9 cellular contexts compared by ENCODE assay signal in the genomic region with DNA sequence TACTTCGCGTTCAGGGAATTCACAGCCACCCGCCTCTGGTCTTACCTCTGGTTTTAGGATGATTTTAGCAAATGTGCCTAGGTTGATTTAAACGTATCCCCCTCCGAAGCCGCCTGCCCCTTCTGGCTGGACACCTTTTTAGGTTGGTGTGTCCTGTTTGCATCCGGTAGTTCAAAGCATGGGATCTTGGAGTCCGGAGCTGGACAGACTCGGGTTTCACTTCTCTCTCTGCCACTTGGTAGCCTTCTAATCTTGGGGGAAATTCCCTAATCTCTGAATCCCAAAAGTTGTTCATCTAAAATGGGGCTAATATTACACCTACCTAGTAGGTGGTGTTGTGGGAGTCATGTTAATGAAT. TPM values are rescaled to one million over a fixed set of nuclear protein-coding genes. Genes with fewer than 3 reads are reported as not detected.
DNase-seq lines count a peak whose midpoint lies in the region; ATAC-seq and TF ChIP-seq lines count a peak whose summit lies in the region.
"Had no signal": no experiment of that assay in that cellular context is flagged by ENCODE, and none has a peak within 500 bp of the region (broad histone marks: within the 10 kb centered on the region; RNA-seq: fewer than 3 reads in every experiment).

No MANE protein-coding gene starts in this region.

- H3K27ac ChIP-seq in DOHH2 (ENCODE audit: low read depth, low read length) = peak overlapping the region; percentile 89
- peak overlapping the region; percentile 68 for H3K27ac ChIP-seq in HEK293 (ENCODE audit: extremely low read depth, low read depth, low read length)
- H3K27ac ChIP-seq in SJSA1 = peak overlapping the region; percentile 44
- H3K27ac ChIP-seq in hepatocyte = peak overlapping the region; percentile 14

- TF ChIP-seq CTCF in DOHH2 (IDR thresholded peaks at IDR 0.05; ENCODE audit: low read depth, low read length, poor library complexity, severe bottlenecking) (no peak), HEK293 (tag by site-specific recombination; IDR thresholded peaks at IDR 0.05) (no peak), hepatocyte (IDR thresholded peaks at IDR 0.05; ENCODE audit: poor library complexity) (no peak)

- under 1% methylated on average over 9 of the region's 9 CpGs for WGBS in hepatocyte (ENCODE audit: low lambda C conversion rate, missing lambda C conversion rate)

- DNase-seq in SJSA1 (ENCODE audit: low read depth in 1 of 2, low spot score in 2 of 2) (no peak), hepatocyte (ENCODE audit: low spot score) (no peak), iPS-NIHi11 (ENCODE audit: low spot score) (no peak), NCI-H2171 treated with DMSO at 0.1 percent for 48 hours (lab: John Stamatoyannopoulos, UW) (no peak)
- no peak for DNase-seq in stimulated activated naive B cell treated with anti-CD40 and anti-IgM and Interleukin-4, amounts not matched to agents 10 μg/mL and 1 μg/mL and 100 μg/mL, for 72 hours
- DNase-seq in stimulated activated CD4-positive, alpha-beta T cell treated with anti-CD3 and anti-CD28 coated beads, Interleukin-12 subunit alpha, Interleukin-12 subunit beta, amount 100 ng/mL, for 4 hours = no peak

- H3K9me3 ChIP-seq in DOHH2 (ENCODE audit: control insufficient read depth, insufficient read depth, low read length) (no peaks in the 10 kb centered on the region), HEK293 (ENCODE audit: control insufficient read depth, insufficient read depth, low read depth, low read length) (no peaks in the 10 kb centered on the region), SJSA1 (replicated peaks) (0 out of 2 replicates have a peak, but pooled peaks cover 5% of the 10 kb centered on the region), hepatocyte (ENCODE audit: low read depth) (no peaks in the 10 kb centered on the region)

- H3K27me3 Mint-ChIP-seq in stimulated activated naive B cell treated with anti-CD40 and anti-IgM and Interleukin-4, amounts not matched to agents 10 μg/mL and 1 μg/mL and 100 μg/mL, for 72 hours = no peaks in the 10 kb centered on the region

- peak overlapping the region; percentile 92 for H3K4me2 ChIP-seq in DOHH2 (ENCODE audit: low read length)
- peak overlapping the region; percentile 75 for H3K4me2 ChIP-seq in hepatocyte

- H3K4me1 Mint-ChIP-seq in stimulated activated naive B cell treated with anti-CD40 and anti-IgM and Interleukin-4, amounts not matched to agents 10 μg/mL and 1 μg/mL and 100 μg/mL, for 72 hours = peaks cover 19 to 23% of the 10 kb centered on the region in 2 donors

- no peaks in the 10 kb centered on the region for H3K27me3 ChIP-seq in DOHH2 (ENCODE audit: control insufficient read depth, low read length)
- no peaks in the 10 kb centered on the region for H3K27me3 ChIP-seq in SJSA1 (replicated peaks)
- H3K27me3 ChIP-seq in hepatocyte = no peaks in the 10 kb centered on the region

- H3K79me2 ChIP-seq in DOHH2 (ENCODE audit: control insufficient read depth, low read length) (peaks cover 53% of the 10 kb centered on the region), hepatocyte (peaks cover 13% of the 10 kb centered on the region)

- POLR2A ChIA-PET in HEK293 (lab: Yijun Ruan, JAX) = interaction anchor here (0.6 to 2.3 kb wide), 11 partner anchors 9 to 777 kb away, joined by 3 to 11 read pairs (median 6); a partner anchor contains a TSS

- H3K4me1 ChIP-seq in DOHH2 (ENCODE audit: control insufficient read depth, low read length) (peaks cover 26% of the 10 kb centered on the region), HEK293 (ENCODE audit: control insufficient read depth, insufficient read depth, low read length) (peaks cover 8% of the 10 kb centered on the region), SJSA1 (replicated peaks) (peaks cover 17% of the 10 kb centered on the region), hepatocyte (ENCODE audit: insufficient read depth) (peaks cover 4% of the 10 kb centered on the region)

- H3K9me3 Mint-ChIP-seq in stimulated activated naive B cell treated with anti-CD40 and anti-IgM and Interleukin-4, amounts not matched to agents 10 μg/mL and 1 μg/mL and 100 μg/mL, for 72 hours = no peaks in the 10 kb centered on the region

- H2AFZ ChIP-seq in hepatocyte = peak overlapping the region; percentile 88

- H3K27ac Mint-ChIP-seq in stimulated activated naive B cell treated with anti-CD40 and anti-IgM and Interleukin-4, amounts not matched to agents 10 μg/mL and 1 μg/mL and 100 μg/mL, for 72 hours = peak overlapping the region; percentile 83

- H4K20me1 ChIP-seq in DOHH2 (ENCODE audit: control insufficient read depth, insufficient read depth, low read depth, low read length) = peaks cover 16% of the 10 kb centered on the region; the same call in 1 of the 2 replicates
- H4K20me1 ChIP-seq in hepatocyte (ENCODE audit: insufficient read depth, poor library complexity, severe bottlenecking) = no peaks in the 10 kb centered on the region

- H3K36me3 Mint-ChIP-seq in stimulated activated naive B cell treated with anti-CD40 and anti-IgM and Interleukin-4, amounts not matched to agents 10 μg/mL and 1 μg/mL and 100 μg/mL, for 72 hours = peaks cover 3 to 9% of the 10 kb centered on the region in 2 donors

- H3K4me3 ChIP-seq in DOHH2 (ENCODE audit: low read length) (peak overlapping the region; percentile 84), HEK293 (ENCODE audit: low read depth, low read length) (peak overlapping the region; percentile 71), SJSA1 (peak overlapping the region; percentile 62), hepatocyte (peak overlapping the region; percentile 33)

- H3K36me3 ChIP-seq in DOHH2 (ENCODE audit: control insufficient read depth, low read length) (peaks cover 51% of the 10 kb centered on the region), HEK293 (ENCODE audit: control insufficient read depth in 2 of 2, insufficient read depth in 1 of 2, low read length in 2 of 2) (peaks cover 29 to 36% of the 10 kb centered on the region in 2 experiments), SJSA1 (peaks cover 40% of the 10 kb centered on the region), hepatocyte (replicated peaks; ENCODE audit: insufficient read depth, low read depth) (no peaks in the 10 kb centered on the region)

- H3F3A ChIP-seq in DOHH2 (ENCODE audit: control insufficient read depth, insufficient read depth) = no peaks in the 10 kb centered on the region; the same call in 1 of the 2 replicates

- no peaks in the 10 kb centered on the region for H3K9me2 ChIP-seq in DOHH2 (replicated peaks; ENCODE audit: control insufficient read depth, low read length)
- no peaks in the 10 kb centered on the region for H3K9me2 ChIP-seq in hepatocyte (replicated peaks; ENCODE audit: insufficient read depth)

- no peak for ATAC-seq in stimulated activated naive B cell treated with anti-CD40 and anti-IgM and Interleukin-4, amounts not matched to agents 10 μg/mL and 1 μg/mL and 100 μg/mL, for 72 hours (replicated peaks)

- CTCF ChIA-PET in HEK293 (lab: Yijun Ruan, JAX) = interaction anchor here (0.6 to 3.3 kb wide), 9 partner anchors 38 to 326 kb away, joined by 3 to 25 read pairs (median 4); no protein-coding TSS in a partner anchor

- peak overlapping the region; percentile 88 to 89 for H3K4me3 Mint-ChIP-seq in stimulated activated naive B cell treated with anti-CD40 and anti-IgM and Interleukin-4, amounts not matched to agents 10 μg/mL and 1 μg/mL and 100 μg/mL, for 72 hours

TF ChIP-seq in HEK293, 187 proteins besides CTCF, POLR2A, EP300 and RAD21:
- TF ChIP-seq ZNF623 (tag by site-specific recombination; IDR thresholded peaks at IDR 0.05) (no peak), KLF8 (tag by site-specific recombination; IDR thresholded peaks at IDR 0.05) (no peak)
TF ChIP-seq in HEK293: peak in this region for 0.

RNA-seq across cellular contexts. Expression of a gene that starts 0.7 kb away (rescaled TPM):
- 104 and 138 TPM in 2 replicates for total RNA-seq in SJSA1 (2014; rRNA removed; shearing (Covaris generic))
- 12.6 and 14.5 TPM in 2 replicates for total RNA-seq in hepatocyte
- 6.3 and 8.0 TPM in 2 replicates for polyA plus RNA-seq in hepatocyte

RNA-seq across cellular contexts. Expression of a gene that starts 23.1 kb away (rescaled TPM):
- 0.16 TPM in 1 of 2 replicates, not detected in the other for total RNA-seq in SJSA1 (2014; rRNA removed; shearing (Covaris generic))
- not detected in 2 replicates for total RNA-seq in hepatocyte
- not detected in 2 replicates for polyA plus RNA-seq in hepatocyte
- total RNA-seq: subcutaneous adipose tissue had no signal

Comparison
In these comparisons a context has a peak if more than half of its experiments do, and no peak if none do; other contexts are left out.
1. H3K27ac ChIP-seq: peak in every context shown above with its lines; median percentile 89 in DOHH2; 68 in HEK293; 44 in SJSA1; 14 in hepatocyte.
2. H3K4me3 ChIP-seq: peak in every context shown above with its lines; median percentile 84 in DOHH2; 71 in HEK293; 62 in SJSA1; 33 in hepatocyte.